8 cellular contexts compared by ENCODE assay signal in genomic region chr2:219155054-219155644, GRCh38. TPM values are rescaled to one million over a fixed set of nuclear protein-coding genes. Genes with fewer than 3 reads are reported as not detected.
DNase-seq lines count a peak whose midpoint lies in the region; ATAC-seq and TF ChIP-seq lines count a peak whose summit lies in the region.

No MANE protein-coding gene starts in this region.

- no peaks in the 10 kb centered on the region for H3K27me3 ChIP-seq in effector memory CD4-positive, alpha-beta T cell (replicated peaks; ENCODE audit: control insufficient read depth, insufficient read depth, low read length, poor library complexity, severe bottlenecking)

- H3K4me1 ChIP-seq in effector memory CD4-positive, alpha-beta T cell (ENCODE audit: control insufficient read depth, insufficient read depth, low read length, poor library complexity, severe bottlenecking): peaks cover 6% of the 10 kb centered on the region

- H3K9me3 ChIP-seq in effector memory CD4-positive, alpha-beta T cell (ENCODE audit: control insufficient read depth, low read length): no peaks in the 10 kb centered on the region

- no peak overlapping the region for H3K4me3 ChIP-seq in effector memory CD4-positive, alpha-beta T cell (ENCODE audit: insufficient read depth, low read depth, low read length, poor library complexity, severe bottlenecking)

- no peak overlapping the region for H3K27ac ChIP-seq in 22Rv1
- no peak overlapping the region for H3K27ac ChIP-seq in effector memory CD4-positive, alpha-beta T cell (ENCODE audit: insufficient read depth, low read length, poor library complexity, severe bottlenecking)

- ATAC-seq in GM18858 (IDR thresholded peaks at IDR 0.05; ENCODE audit: unreplicated experiment) (no peak), HG03469 (IDR thresholded peaks at IDR 0.05; ENCODE audit: unreplicated experiment) (no peak)

- DNase-seq in G401 (ENCODE audit: low spot score) (peak; percentile 82), NCI-H1092 treated with DMSO at 0.1 percent for 48 hours (lab: John Stamatoyannopoulos, UW) (peak; percentile 57), SK-N-DZ (ENCODE audit: low spot score) (peak; percentile 85), medulla oblongata (ENCODE audit: extremely low spot score) (peak; percentile 91)
- peak in 2 of 3 donors; percentile 4 to 18 for DNase-seq in effector memory CD4-positive, alpha-beta T cell

- H3K36me3 ChIP-seq in effector memory CD4-positive, alpha-beta T cell (ENCODE audit: control insufficient read depth, insufficient read depth, low read length): peaks cover 20% of the 10 kb centered on the region

- TF ChIP-seq CTCF in 22Rv1 (IDR thresholded peaks at IDR 0.05): peak; percentile 41

- in situ Hi-C loops in G401 (cut with HindIII; ENCODE audit: low sequenced_read_pairs): no loop called here

RNA-seq across cellular contexts. Expression of gene NHEJ1, which starts 5.5 kb away (rescaled TPM):
- total RNA-seq in G401 (2014; rRNA removed; shearing (Covaris generic)): 31.7 TPM in 2 replicates
- 33.1 and 34.2 TPM in 2 replicates for polyA plus RNA-seq in SK-N-DZ (2014; cell fraction: cytosol; rRNA removed)
- 13.9 and 14.7 TPM in 2 replicates for polyA plus RNA-seq in SK-N-DZ (2014; cell fraction: nucleus; rRNA removed)

RNA-seq across cellular contexts. Expression of gene SLC23A3, which starts 14.7 kb away (rescaled TPM):
- total RNA-seq in G401 (2014; rRNA removed; shearing (Covaris generic)): not detected in 2 replicates
- 0.12 and 0.27 TPM in 2 replicates for polyA plus RNA-seq in SK-N-DZ (2014; cell fraction: cytosol; rRNA removed)
- polyA plus RNA-seq in SK-N-DZ (2014; cell fraction: nucleus; rRNA removed): 2.8 and 3.0 TPM in 2 replicates

RNA-seq across cellular contexts. Expression of gene CNPPD1, which starts 21.6 kb away (rescaled TPM):
- 34.7 and 39.0 TPM in 2 replicates for total RNA-seq in G401 (2014; rRNA removed; shearing (Covaris generic))
- polyA plus RNA-seq in SK-N-DZ (2014; cell fraction: cytosol; rRNA removed): 56.2 and 60.6 TPM in 2 replicates
- polyA plus RNA-seq in SK-N-DZ (2014; cell fraction: nucleus; rRNA removed): 38.7 and 46.6 TPM in 2 replicates

RNA-seq across cellular contexts. Expression of gene RETREG2, which starts 22.9 kb away (rescaled TPM):
- total RNA-seq in G401 (2014; rRNA removed; shearing (Covaris generic)): 55.4 and 64.6 TPM in 2 replicates
- 70.9 and 75.3 TPM in 2 replicates for polyA plus RNA-seq in SK-N-DZ (2014; cell fraction: cytosol; rRNA removed)
- polyA plus RNA-seq in SK-N-DZ (2014; cell fraction: nucleus; rRNA removed): 59.0 and 78.6 TPM in 2 replicates

RNA-seq across cellular contexts. Expression of gene ZFAND2B, which starts 51.4 kb away (rescaled TPM):
- 24.8 and 26.9 TPM in 2 replicates for total RNA-seq in G401 (2014; rRNA removed; shearing (Covaris generic))
- 41.2 and 56.3 TPM in 2 replicates for polyA plus RNA-seq in SK-N-DZ (2014; cell fraction: cytosol; rRNA removed)
- polyA plus RNA-seq in SK-N-DZ (2014; cell fraction: nucleus; rRNA removed): 137 and 156 TPM in 2 replicates

Comparison
In these comparisons a context has a peak if more than half of its experiments do, and no peak if none do; other contexts are left out.
1. DNase-seq: peak in every context shown above with its lines; median percentile 91 in medulla oblongata; 85 in SK-N-DZ; 82 in G401; 57 in NCI-H1092 treated with DMSO at 0.1 percent for 48 hours; 11 in effector memory CD4-positive, alpha-beta T cell.